In genomic region chr4:49161111-49161541, GRCh38 we compare ENCODE assay signal across 7 cellular contexts.
DNase-seq lines count a peak whose midpoint lies in the region; FAIRE-seq and TF ChIP-seq lines count a peak whose summit lies in the region.
"Not testable (repeated sequence)": the region's sequence is repeated elsewhere in the genome, so short reads cannot be mapped to it uniquely, and the experiment has no call there.

No MANE protein-coding gene starts in this region.

- TF ChIP-seq EP300 in suprapubic skin (IDR thresholded peaks at IDR 0.05): not testable (repeated sequence)

- not testable (repeated sequence) for H3K4me1 ChIP-seq in kidney (ENCODE audit: control insufficient read depth in 1 of 2, insufficient read depth in 1 of 2, low read depth in 1 of 2, low read length in 2 of 2); suprapubic skin

- not testable (repeated sequence) for FAIRE-seq in kidney (lab: Jason Lieb, UNC)

- not testable (repeated sequence) for H3K27me3 ChIP-seq in suprapubic skin

- 83% methylated on average over 22 of the region's 23 CpGs for WGBS in suprapubic skin

- H3K9ac ChIP-seq in kidney (ENCODE audit: low read length in 2 of 2): not testable (repeated sequence)

- DNase-seq in H4 (ENCODE audit: low spot score) (peak; percentile 90), LNCaP clone FGC (ENCODE audit: low read depth) (peak; percentile 75), RPMI8226 (peak; percentile 62), T47D (ENCODE audit: low read depth in 1 of 2, low spot score in 1 of 2) (peak; percentile 5 to 87), kidney (peak; percentile 63), suprapubic skin (ENCODE audit: low spot score in 2 of 2) (peak; percentile 51 to 67)

- H3K9me3 ChIP-seq in kidney (ENCODE audit: control insufficient read depth in 1 of 2, low read length in 2 of 2); suprapubic skin: not testable (repeated sequence)

- peak overlapping the region; percentile 59 for H3K4me3 ChIP-seq in LNCaP clone FGC (ENCODE audit: low read depth, low read length)
- not testable (repeated sequence) for H3K4me3 ChIP-seq in kidney (ENCODE audit: low read length in 2 of 2); suprapubic skin

- not testable (repeated sequence) for H3K36me3 ChIP-seq in kidney (ENCODE audit: control insufficient read depth in 1 of 2, insufficient read depth in 2 of 2, low read length in 2 of 2); suprapubic skin

- TF ChIP-seq POLR2A in suprapubic skin (IDR thresholded peaks at IDR 0.05): not testable (repeated sequence)

- in situ Hi-C loops in T47D (cut with HindIII; ENCODE audit: low pct_unique_long_range_greater_than_20kb, low sequenced_read_pairs): not testable (repeated sequence)

- peak overlapping the region; percentile 82 for H3K27ac ChIP-seq in C4-2B
- H3K27ac ChIP-seq in kidney (ENCODE audit: low read depth in 2 of 2, low read length in 2 of 2); suprapubic skin: not testable (repeated sequence)

- intact Hi-C loops in kidney (cut with DNase I): not testable (repeated sequence)

- not testable (repeated sequence) for TF ChIP-seq CTCF in C4-2B (conservative IDR thresholded peaks at IDR 0.05); LNCaP clone FGC (IDR thresholded peaks at IDR 0.05; ENCODE audit: control insufficient read depth, extremely low read depth, insufficient read depth); kidney (IDR thresholded peaks at IDR 0.05; ENCODE audit: borderline replicate concordance, extremely low read depth, insufficient read depth); suprapubic skin (IDR thresholded peaks at IDR 0.05)
